8 cellular contexts compared by ENCODE assay signal in the genomic region with DNA sequence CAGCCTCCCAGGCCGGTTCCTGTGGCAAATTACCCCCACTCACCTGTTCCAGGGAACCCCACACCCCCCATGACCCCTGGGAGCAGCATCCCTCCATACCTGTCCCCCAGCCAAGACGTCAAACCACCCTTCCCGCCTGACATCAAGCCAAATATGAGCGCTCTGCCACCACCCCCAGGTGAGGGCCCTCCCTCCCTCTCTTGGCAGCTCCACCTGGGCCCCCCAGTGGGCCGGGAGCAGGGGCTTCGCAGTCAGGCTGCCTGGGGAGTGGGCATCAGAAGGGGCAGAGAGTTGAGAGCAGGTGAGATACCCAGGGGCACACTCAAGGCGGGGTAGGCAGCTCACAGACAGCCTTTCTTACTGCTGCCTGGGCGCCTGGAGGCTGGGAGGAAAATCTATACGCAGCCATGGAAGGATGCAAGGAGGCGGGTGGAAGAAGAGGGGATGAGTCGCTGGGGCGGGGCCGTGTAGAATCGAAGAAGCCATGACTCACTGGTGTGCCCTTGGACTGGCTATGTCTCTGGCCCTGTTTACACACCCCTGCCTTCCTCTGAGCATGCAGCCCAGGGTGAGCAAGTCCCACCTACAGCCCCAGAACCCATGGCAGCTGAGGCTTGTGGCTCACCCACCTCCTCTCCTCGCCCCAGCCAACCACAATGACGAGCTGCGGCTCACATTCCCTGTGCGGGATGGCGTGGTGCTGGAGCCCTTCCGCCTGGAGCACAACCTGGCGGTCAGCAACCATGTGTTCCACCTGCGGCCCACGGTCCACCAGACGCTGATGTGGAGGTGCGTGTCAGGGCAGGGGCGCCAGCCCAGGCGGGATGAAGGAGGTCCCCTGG.
DNase-seq lines count a peak whose midpoint lies in the region; ATAC-seq and TF ChIP-seq lines count a peak whose summit lies in the region.

No MANE protein-coding gene starts in this region.

- peak; percentile 71 for ATAC-seq in stimulated activated naive CD8-positive, alpha-beta T cell treated with anti-CD3 and anti-CD28 coated beads, Interleukin-15, amount 100 ng/mL, for 72 hours
- ATAC-seq in GM21526 (IDR thresholded peaks at IDR 0.05; ENCODE audit: low FRiP score, unreplicated experiment) (no peak), GM18520 (IDR thresholded peaks at IDR 0.05; ENCODE audit: unreplicated experiment) (no peak)

- peaks cover 34% of the 10 kb centered on the region for H3K4me1 Mint-ChIP-seq in stimulated activated naive CD8-positive, alpha-beta T cell treated with anti-CD3 and anti-CD28 coated beads, Interleukin-15, amount 100 ng/mL, for 72 hours

- no peak for TF ChIP-seq RAD21 in Ishikawa (IDR thresholded peaks at IDR 0.05; ENCODE audit: low read depth)

- peak overlapping the region in 1 of 2 donors; percentile 15 for H3K27ac Mint-ChIP-seq in stimulated activated naive CD8-positive, alpha-beta T cell treated with anti-CD3 and anti-CD28 coated beads, Interleukin-15, amount 100 ng/mL, for 72 hours

- H3K9me3 Mint-ChIP-seq in stimulated activated naive CD8-positive, alpha-beta T cell treated with anti-CD3 and anti-CD28 coated beads, Interleukin-15, amount 100 ng/mL, for 72 hours: no peaks in the 10 kb centered on the region

- no peak overlapping the region for H3K4me3 Mint-ChIP-seq in stimulated activated naive CD8-positive, alpha-beta T cell treated with anti-CD3 and anti-CD28 coated beads, Interleukin-15, amount 100 ng/mL, for 72 hours

- no peaks in the 10 kb centered on the region for H3K27me3 Mint-ChIP-seq in stimulated activated naive CD8-positive, alpha-beta T cell treated with anti-CD3 and anti-CD28 coated beads, Interleukin-15, amount 100 ng/mL, for 72 hours

- TF ChIP-seq EP300 in Ishikawa (IDR thresholded peaks at IDR 0.05; ENCODE audit: borderline replicate concordance): 0 out of 2 replicates have a peak, but pooled peaks have one; percentile 16

- peak; percentile 97 for DNase-seq in AG08395 (ENCODE audit: low spot score)
- DNase-seq in amniotic epithelial cell (ENCODE audit: low read depth): peak; percentile 98
- peak; percentile 94 for DNase-seq in kidney tubule cell (ENCODE audit: low spot score)
- DNase-seq in stimulated activated naive CD8-positive, alpha-beta T cell treated with anti-CD3 and anti-CD28 coated beads, Interleukin-15, amount 100 ng/mL, for 72 hours: no peak
- DNase-seq in medulla oblongata (ENCODE audit: extremely low spot score): no peak

TF ChIP-seq in Ishikawa, 13 proteins besides CTCF, POLR2A, EP300 and RAD21:
- TF ChIP-seq EGR1 (IDR thresholded peaks at IDR 0.05) (no peak), YY1 (IDR thresholded peaks at IDR 0.05; ENCODE audit: low read depth) (peak; percentile 58; the same call in 1 of the 2 replicates), CEBPB (IDR thresholded peaks at IDR 0.05) (no peak), MAX (IDR thresholded peaks at IDR 0.05) (peak; percentile 38; the same call in 1 of the 2 replicates)
- TF ChIP-seq, protein P1, sequence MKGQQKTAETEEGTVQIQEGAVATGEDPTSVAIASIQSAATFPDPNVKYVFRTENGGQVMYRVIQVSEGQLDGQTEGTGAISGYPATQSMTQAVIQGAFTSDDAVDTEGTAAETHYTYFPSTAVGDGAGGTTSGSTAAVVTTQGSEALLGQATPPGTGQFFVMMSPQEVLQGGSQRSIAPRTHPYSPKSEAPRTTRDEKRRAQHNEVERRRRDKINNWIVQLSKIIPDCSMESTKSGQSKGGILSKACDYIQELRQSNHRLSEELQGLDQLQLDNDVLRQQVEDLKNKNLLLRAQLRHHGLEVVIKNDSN (IDR thresholded peaks at IDR 0.05): no peak
- TF ChIP-seq, protein P2, sequence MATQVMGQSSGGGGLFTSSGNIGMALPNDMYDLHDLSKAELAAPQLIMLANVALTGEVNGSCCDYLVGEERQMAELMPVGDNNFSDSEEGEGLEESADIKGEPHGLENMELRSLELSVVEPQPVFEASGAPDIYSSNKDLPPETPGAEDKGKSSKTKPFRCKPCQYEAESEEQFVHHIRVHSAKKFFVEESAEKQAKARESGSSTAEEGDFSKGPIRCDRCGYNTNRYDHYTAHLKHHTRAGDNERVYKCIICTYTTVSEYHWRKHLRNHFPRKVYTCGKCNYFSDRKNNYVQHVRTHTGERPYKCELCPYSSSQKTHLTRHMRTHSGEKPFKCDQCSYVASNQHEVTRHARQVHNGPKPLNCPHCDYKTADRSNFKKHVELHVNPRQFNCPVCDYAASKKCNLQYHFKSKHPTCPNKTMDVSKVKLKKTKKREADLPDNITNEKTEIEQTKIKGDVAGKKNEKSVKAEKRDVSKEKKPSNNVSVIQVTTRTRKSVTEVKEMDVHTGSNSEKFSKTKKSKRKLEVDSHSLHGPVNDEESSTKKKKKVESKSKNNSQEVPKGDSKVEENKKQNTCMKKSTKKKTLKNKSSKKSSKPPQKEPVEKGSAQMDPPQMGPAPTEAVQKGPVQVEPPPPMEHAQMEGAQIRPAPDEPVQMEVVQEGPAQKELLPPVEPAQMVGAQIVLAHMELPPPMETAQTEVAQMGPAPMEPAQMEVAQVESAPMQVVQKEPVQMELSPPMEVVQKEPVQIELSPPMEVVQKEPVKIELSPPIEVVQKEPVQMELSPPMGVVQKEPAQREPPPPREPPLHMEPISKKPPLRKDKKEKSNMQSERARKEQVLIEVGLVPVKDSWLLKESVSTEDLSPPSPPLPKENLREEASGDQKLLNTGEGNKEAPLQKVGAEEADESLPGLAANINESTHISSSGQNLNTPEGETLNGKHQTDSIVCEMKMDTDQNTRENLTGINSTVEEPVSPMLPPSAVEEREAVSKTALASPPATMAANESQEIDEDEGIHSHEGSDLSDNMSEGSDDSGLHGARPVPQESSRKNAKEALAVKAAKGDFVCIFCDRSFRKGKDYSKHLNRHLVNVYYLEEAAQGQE (IDR thresholded peaks at IDR 0.05; ENCODE audit: low read depth): no peak

Comparison
In these comparisons a context has a peak if more than half of its experiments do, and no peak if none do; other contexts are left out.
1. DNase-seq: peak in AG08395 (single experiment), amniotic epithelial cell (single experiment) and kidney tubule cell (single experiment); none in stimulated activated naive CD8-positive, alpha-beta T cell treated with anti-CD3 and anti-CD28 coated beads, Interleukin-15, amount 100 ng/mL, for 72 hours (0 of 2) and medulla oblongata (single experiment).